Comparison of ENCODE assay signal across 25 cellular contexts in the genomic region with DNA sequence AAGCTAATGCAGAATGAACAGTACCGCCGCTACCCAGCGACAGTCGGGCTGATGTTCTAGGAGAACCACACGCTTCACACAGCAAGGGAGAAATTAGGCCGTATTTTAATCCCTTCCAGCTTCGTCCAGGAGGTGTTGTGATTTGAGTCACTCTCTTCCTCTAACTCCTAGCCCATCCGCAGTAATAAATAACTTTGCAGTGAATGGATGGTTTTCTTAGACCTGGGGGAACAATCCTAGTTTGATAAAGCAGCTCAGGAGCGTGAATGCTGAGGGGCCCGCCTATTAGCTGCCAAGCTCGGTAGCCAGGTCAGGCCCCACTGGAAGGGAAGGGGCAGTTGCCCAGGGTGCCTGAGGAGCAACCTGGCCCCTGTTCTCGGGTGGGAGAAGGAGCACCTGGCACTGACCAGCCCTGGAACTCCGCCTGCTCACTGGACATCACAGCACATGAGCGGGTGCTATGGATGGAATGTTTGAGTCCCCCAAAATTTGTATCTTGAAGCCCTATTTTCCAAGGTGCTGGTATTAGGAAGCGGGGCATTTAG.
"Had no signal": no experiment of that assay in that cellular context is flagged by ENCODE, and none has a peak within 500 bp of the region (broad histone marks: within the 10 kb centered on the region; RNA-seq: fewer than 3 reads in every experiment).

No MANE protein-coding gene starts in this region.

- H3K4me3 ChIP-seq: esophagus squamous epithelium, gastroesophageal sphincter, heart right ventricle, mucosa of descending colon, smooth muscle cell had no signal

- H3K27ac ChIP-seq: brain microvascular endothelial cell, esophagus squamous epithelium, gastroesophageal sphincter, parathyroid adenoma had no signal

- H3K4me1 Mint-ChIP-seq: activated CD4-positive, alpha-beta T cell treated with anti-CD3 and anti-CD28 coated beads for 36 hours; activated T-helper 17 cell treated with anti-CD3 and anti-CD28 coated beads, Interleukin-2, amount 50 U/mL, for 72 hours; memory B cell had no signal

- H3K36me3 Mint-ChIP-seq: activated naive CD4-positive, alpha-beta T cell treated with anti-CD3 and anti-CD28 coated beads, Interleukin-2, amount 50 U/mL, for 72 hours; memory B cell had no signal

- H3K27ac Mint-ChIP-seq: activated B cell treated with CpG ODN at 0.5 μM for 24 hours; activated CD4-positive, alpha-beta T cell treated with anti-CD3 and anti-CD28 coated beads for 36 hours; activated naive CD4-positive, alpha-beta T cell treated with anti-CD3 and anti-CD28 coated beads, Interleukin-2, amount 50 U/mL, for 72 hours; activated T-cell treated with anti-CD3 and anti-CD28 coated beads, Interleukin-2, amount 50 U/mL, for 24 hours; activated T-helper 17 cell treated with anti-CD3 and anti-CD28 coated beads, Interleukin-2, amount 50 U/mL, for 72 hours; endodermal cell; memory B cell had no signal

- FAIRE-seq: colon, keratinocyte had no signal

- H3K36me3 ChIP-seq: brain microvascular endothelial cell, esophagus squamous epithelium, gastroesophageal sphincter, heart right ventricle had no signal

- DNase-seq: activated B cell treated with CpG ODN at 0.5 μM for 24 hours; activated CD4-positive, alpha-beta T cell treated with anti-CD3 and anti-CD28 coated beads for 36 hours; activated CD4-positive, alpha-beta T cell treated with anti-CD3 and anti-CD28 coated beads, Interleukin-2, amount 50 U/mL, for 4 hours; activated CD8-positive, alpha-beta memory T cell treated with anti-CD3 and anti-CD28 coated beads for 24 hours; activated CD8-positive, alpha-beta memory T cell treated with anti-CD3 and anti-CD28 coated beads, Interleukin-2, amount 50 U/mL, for 4 hours; activated T-cell treated with anti-CD3 and anti-CD28 coated beads, Interleukin-2, amount 50 U/mL, for 24 hours; brain microvascular endothelial cell; central memory CD4-positive, alpha-beta T cell; endodermal cell; esophagus squamous epithelium; heart right ventricle; left colon; mucosa of descending colon; stimulated activated CD4-positive, alpha-beta T cell treated with anti-CD3 and anti-CD28 coated beads, Interleukin-15, amount 100 ng/mL, for 24 hours; stimulated activated CD4-positive, alpha-beta T cell treated with anti-CD3 and anti-CD28 coated beads, Interleukin-2, amount 100 ng/mL, for 48 hours; stimulated activated CD8-positive, alpha-beta memory T cell treated with anti-CD3 and anti-CD28 coated beads, Interleukin-4, amount 100 ng/mL, for 48 hours; stimulated activated naive CD4-positive, alpha-beta T cell treated with Interleukin-2 at 50 U/mL for 16 hours had no signal

- H3K9me3 ChIP-seq: esophagus squamous epithelium, gastroesophageal sphincter, heart right ventricle, mucosa of descending colon had no signal

- H3K9me3 Mint-ChIP-seq: activated naive CD4-positive, alpha-beta T cell treated with anti-CD3 and anti-CD28 coated beads, Interleukin-2, amount 50 U/mL, for 72 hours; activated T-cell treated with anti-CD3 and anti-CD28 coated beads, Interleukin-2, amount 50 U/mL, for 24 hours; activated T-helper 17 cell treated with anti-CD3 and anti-CD28 coated beads, Interleukin-2, amount 50 U/mL, for 72 hours; endodermal cell; memory B cell had no signal

- ATAC-seq: activated CD4-positive, alpha-beta T cell treated with anti-CD3 and anti-CD28 coated beads for 36 hours; activated naive CD4-positive, alpha-beta T cell treated with anti-CD3 and anti-CD28 coated beads, Interleukin-2, amount 50 U/mL, for 72 hours; activated T-helper 17 cell treated with anti-CD3 and anti-CD28 coated beads, Interleukin-2, amount 50 U/mL, for 72 hours; gastroesophageal sphincter; heart right ventricle; left colon; mucosa of descending colon had no signal

- H3K4me3 Mint-ChIP-seq: activated B cell treated with CpG ODN at 0.5 μM for 24 hours; activated CD4-positive, alpha-beta T cell treated with anti-CD3 and anti-CD28 coated beads for 36 hours; activated T-cell treated with anti-CD3 and anti-CD28 coated beads, Interleukin-2, amount 50 U/mL, for 24 hours; activated T-helper 17 cell treated with anti-CD3 and anti-CD28 coated beads, Interleukin-2, amount 50 U/mL, for 72 hours; endodermal cell; memory B cell had no signal
